In the genomic region with DNA sequence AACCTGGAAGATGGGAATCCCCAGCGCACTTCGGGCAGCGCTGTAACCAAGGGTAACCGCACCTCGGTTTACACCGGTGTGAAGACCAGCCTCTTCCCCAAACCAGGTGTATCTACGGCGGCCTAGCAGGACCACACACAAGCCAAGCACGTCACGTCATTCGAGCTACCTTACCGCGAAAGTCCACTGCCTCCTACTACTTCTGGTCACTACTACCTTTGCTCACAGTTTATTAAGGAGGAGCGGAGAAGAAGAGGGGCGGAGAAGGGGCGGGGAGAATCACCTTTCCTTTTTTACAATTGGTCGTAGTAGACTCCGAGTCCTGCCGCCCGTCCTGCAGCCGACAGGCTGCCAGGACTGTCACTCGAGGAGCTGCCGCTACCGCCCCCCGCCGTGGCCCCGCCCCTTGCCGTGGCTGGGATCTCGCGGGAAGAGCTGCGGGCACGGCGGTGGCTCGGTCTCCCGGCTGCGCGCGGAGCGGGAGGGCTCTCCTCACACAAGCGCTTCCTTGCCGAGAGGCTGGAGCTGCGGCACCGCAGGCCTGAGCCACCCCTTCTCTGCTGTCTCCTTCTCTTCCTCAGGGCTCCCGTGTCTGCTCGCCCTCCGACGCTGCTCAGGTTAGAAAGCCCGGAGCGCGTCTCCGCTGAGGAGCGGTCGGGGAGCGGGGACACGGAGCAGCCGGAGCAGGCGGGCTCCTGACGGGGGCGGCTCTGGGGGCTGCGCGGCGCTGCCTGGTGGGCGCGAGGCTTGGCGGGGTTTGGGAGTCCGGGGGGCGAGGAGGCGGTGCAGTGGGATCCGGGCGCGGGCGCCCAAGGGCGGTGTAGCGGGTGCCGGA, we compare ENCODE assay signal across 8 cellular contexts. TPM values are rescaled to one million over a fixed set of nuclear protein-coding genes. Genes with fewer than 3 reads are reported as not detected.
A peak's percentile ranks its signal among the peaks of the same experiment; 100 is the strongest.
DNase-seq lines count a peak whose midpoint lies in the region; ATAC-seq and TF ChIP-seq lines count a peak whose summit lies in the region.

A gene (plus strand): TSS at position 495 of the 835 bp plus-strand sequence. CDS start 95,172 bp downstream, outside the sequence.

- no peaks in the 10 kb centered on the region for H3K36me3 ChIP-seq in BE2C

- TF ChIP-seq CTCF in BE2C (IDR thresholded peaks at IDR 0.05; ENCODE audit: low read depth, low read length) (no peak), coronary artery (IDR thresholded peaks at IDR 0.05) (no peak)

- ATAC-seq in HG03457 (IDR thresholded peaks at IDR 0.05; ENCODE audit: unreplicated experiment) = peak; percentile 86

- no peaks in the 10 kb centered on the region for H3K27me3 ChIP-seq in BE2C

- H3K9me3 ChIP-seq in BE2C = no peaks in the 10 kb centered on the region

- H3K4me1 ChIP-seq in BE2C = no peaks in the 10 kb centered on the region

- H3K4me3 ChIP-seq in BE2C (ENCODE audit: low read depth, low read length) (peak within 1 kb of the TSS; percentile 79), coronary artery (peak within 1 kb of the TSS; percentile 99)

- DNase-seq in BE2C (peak; percentile 98), GM19240 (ENCODE audit: insufficient read length, low spot score) (peak; percentile 92), NCI-H524 treated with DMSO at 0.1 percent for 48 hours (lab: John Stamatoyannopoulos, UW) (peak; percentile 96), coronary artery (ENCODE audit: low spot score) (peak; percentile 95), kidney tubule cell (ENCODE audit: low spot score) (peak; percentile 99)
- peak; percentile 95 for DNase-seq in activated CD4-positive, alpha-beta T cell treated with anti-CD3 and anti-CD28 coated beads for 48 hours
- peak; percentile 85 to 93 for DNase-seq in stimulated activated CD4-positive, alpha-beta T cell treated with anti-CD3 and anti-CD28 coated beads, Interleukin-1b, Interleukin-23, amount 100 ng/mL, for 1 hour (ENCODE audit: low read depth in 2 of 2)

- H3K27ac ChIP-seq in coronary artery = peak within 1 kb of the TSS; percentile 21 to 83

RNA-seq across cellular contexts. Expression of the gene that starts here (rescaled TPM):
- polyA plus RNA-seq in BE2C (2012; ENCODE audit: insufficient read depth, insufficient read length, low read depth) = 14.5 TPM

Comparison
In these comparisons a context has a peak if more than half of its experiments do, and no peak if none do; other contexts are left out.
1. Peak in every context shown above with its lines: DNase-seq, ATAC-seq, H3K4me3 ChIP-seq and H3K27ac ChIP-seq.